ENCODE assay signal across 40 cellular contexts in the genomic region with DNA sequence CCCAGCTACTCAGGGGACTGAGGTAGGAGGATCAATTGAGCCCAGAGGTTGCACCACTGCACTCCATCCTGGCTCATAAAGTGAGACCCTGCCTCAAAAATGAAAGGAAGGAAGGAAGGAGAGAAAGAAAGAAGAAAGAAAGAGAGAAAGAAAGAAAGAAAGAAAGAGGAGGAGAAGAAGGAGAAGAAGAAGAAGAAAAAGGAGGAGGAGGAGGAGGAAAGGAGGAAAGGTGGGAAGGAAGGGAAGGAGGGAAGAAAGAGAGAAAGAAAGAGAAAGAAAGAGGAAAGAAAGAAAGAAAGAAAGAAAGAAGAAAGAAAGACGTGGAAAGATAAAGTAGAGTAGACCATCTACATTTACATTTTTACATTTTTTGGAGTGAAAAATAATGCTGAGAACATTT. TPM values are rescaled to one million over a fixed set of nuclear protein-coding genes. Genes with fewer than 3 reads are reported as not detected.
A peak's percentile ranks its signal among the peaks of the same experiment; 100 is the strongest.
DNase-seq lines count a peak whose midpoint lies in the region; ATAC-seq, FAIRE-seq and TF ChIP-seq lines count a peak whose summit lies in the region.
"Had no signal": no experiment of that assay in that cellular context is flagged by ENCODE, and none has a peak within 500 bp of the region (broad histone marks: within the 10 kb centered on the region; RNA-seq: fewer than 3 reads in every experiment).

No MANE protein-coding gene starts in this region.

- H3K36me3 Mint-ChIP-seq in activated naive CD8-positive, alpha-beta T cell treated with anti-CD3 and anti-CD28 coated beads for 36 hours: no peaks in the 10 kb centered on the region
- H3K36me3 Mint-ChIP-seq in activated naive CD8-positive, alpha-beta T cell treated with anti-CD3 and anti-CD28 coated beads, Interleukin-2, amount 50 U/mL, for 24 hours (ENCODE audit: low read depth): no peaks in the 10 kb centered on the region
- H3K36me3 Mint-ChIP-seq: CD14-positive monocyte; CD4-positive, alpha-beta memory T cell; CD4-positive, CD25-positive, alpha-beta regulatory T cell; CD8-positive, alpha-beta memory T cell; CD8-positive, alpha-beta T cell had no signal

- H3K4me1 Mint-ChIP-seq in activated naive CD8-positive, alpha-beta T cell treated with anti-CD3 and anti-CD28 coated beads for 36 hours: no peaks in the 10 kb centered on the region
- no peaks in the 10 kb centered on the region for H3K4me1 Mint-ChIP-seq in activated naive CD8-positive, alpha-beta T cell treated with anti-CD3 and anti-CD28 coated beads, Interleukin-2, amount 50 U/mL, for 24 hours
- H3K4me1 Mint-ChIP-seq: B cell; CD4-positive, alpha-beta memory T cell; CD4-positive, CD25-positive, alpha-beta regulatory T cell; CD8-positive, alpha-beta memory T cell had no signal

- no peak overlapping the region for H3K4me3 Mint-ChIP-seq in activated naive CD8-positive, alpha-beta T cell treated with anti-CD3 and anti-CD28 coated beads for 36 hours
- no peak overlapping the region for H3K4me3 Mint-ChIP-seq in activated naive CD8-positive, alpha-beta T cell treated with anti-CD3 and anti-CD28 coated beads, Interleukin-2, amount 50 U/mL, for 24 hours
- H3K4me3 Mint-ChIP-seq: B cell; CD14-positive monocyte; CD4-positive, alpha-beta memory T cell; CD4-positive, alpha-beta T cell; CD4-positive, CD25-positive, alpha-beta regulatory T cell; CD8-positive, alpha-beta memory T cell; CD8-positive, alpha-beta T cell had no signal

- H3K4me2 ChIP-seq in HepG2 (ENCODE audit: low read depth, low read length) (no peak overlapping the region), K562 (ENCODE audit: insufficient read depth, low read length) (no peak overlapping the region)
- H3K4me2 ChIP-seq: A549; BLaER1; BLaER1 treated with 17β-estradiol and CSF1 and Interleukin-3, amounts not matched to agents 10 nM and 100 nM had no signal

- POLR2A ChIA-PET in HepG2 (lab: Yijun Ruan, JAX) (no interaction called here), HEK293 (lab: Yijun Ruan, JAX) (no interaction called here), K562 (lab: Yijun Ruan, JAX) (no interaction called here)

- ATAC-seq in activated naive CD8-positive, alpha-beta T cell treated with anti-CD3 and anti-CD28 coated beads, Interleukin-2, amount 50 U/mL, for 24 hours: no peak
- ATAC-seq in HepG2 (no peak), right lobe of liver (no peak), K562 (no peak)
- ATAC-seq: A549; CD8-positive, alpha-beta T cell had no signal

- H3K27me3 ChIP-seq in HepG2 (ENCODE audit: control insufficient read depth in 1 of 2, insufficient read depth in 2 of 2, low read length in 2 of 2) (no peaks in the 10 kb centered on the region), right lobe of liver (no peaks in the 10 kb centered on the region), K562 (ENCODE audit: control insufficient read depth in 2 of 2, insufficient read depth in 2 of 2, low read length in 2 of 2) (no peaks in the 10 kb centered on the region)
- H3K27me3 ChIP-seq: BE2C; BLaER1; BLaER1 treated with 17β-estradiol and CSF1 and Interleukin-3, amounts not matched to agents 10 nM and 100 nM had no signal

- no peaks in the 10 kb centered on the region for H3K9me3 Mint-ChIP-seq in activated naive CD8-positive, alpha-beta T cell treated with anti-CD3 and anti-CD28 coated beads for 36 hours
- no peaks in the 10 kb centered on the region for H3K9me3 Mint-ChIP-seq in activated naive CD8-positive, alpha-beta T cell treated with anti-CD3 and anti-CD28 coated beads, Interleukin-2, amount 50 U/mL, for 24 hours
- H3K9me3 Mint-ChIP-seq: CD4-positive, alpha-beta memory T cell; CD4-positive, alpha-beta T cell; CD4-positive, CD25-positive, alpha-beta regulatory T cell; CD8-positive, alpha-beta memory T cell; CD8-positive, alpha-beta T cell had no signal

- H3K4me1 ChIP-seq in HepG2 (ENCODE audit: insufficient read depth, low read length) (no peaks in the 10 kb centered on the region), right lobe of liver (no peaks in the 10 kb centered on the region), HEK293 (ENCODE audit: control insufficient read depth, insufficient read depth, low read length) (peaks cover 4% of the 10 kb centered on the region; the same call in 1 of the 2 replicates), K562 (replicated peaks in 1 of 2; ENCODE audit: control insufficient read depth in 2 of 2, insufficient read depth in 2 of 2, low read length in 2 of 2) (no peaks in the 10 kb centered on the region)
- H3K4me1 ChIP-seq: A549; BE2C; BLaER1; BLaER1 treated with 17β-estradiol and CSF1 and Interleukin-3, amounts not matched to agents 10 nM and 100 nM; Caco-2 had no signal

- CTCF ChIA-PET in HepG2 (lab: Yijun Ruan, JAX; ENCODE audit: low intra/inter-chr PET ratio, low total read pairs) (no interaction called here), HEK293 (lab: Yijun Ruan, JAX) (no interaction called here), K562 (lab: Yijun Ruan, JAX; ENCODE audit: low intra/inter-chr PET ratio) (no interaction called here)

- no peak for TF ChIP-seq EP300 in HepG2 (IDR thresholded peaks at IDR 0.05; ENCODE audit: low read depth in 2 of 2, low read length in 2 of 2)
- TF ChIP-seq EP300 in HepG2 (CRISPR knock-in tag; IDR thresholded peaks at IDR 0.05; ENCODE audit: borderline replicate concordance): no peak
- TF ChIP-seq EP300 in K562 (IDR thresholded peaks at IDR 0.05; ENCODE audit: low read length): no peak

- no peaks in the 10 kb centered on the region for H3K9me1 ChIP-seq in K562 (ENCODE audit: control insufficient read depth, insufficient read depth, low read length)

- TF ChIP-seq CTCF in HepG2 (CRISPR knock-in tag; IDR thresholded peaks at IDR 0.05) (no peak), right lobe of liver (IDR thresholded peaks at IDR 0.05) (no peak), HEK293 (tag by site-specific recombination; IDR thresholded peaks at IDR 0.05) (no peak), K562 (IDR thresholded peaks at IDR 0.05 in 2 of 3, conservative IDR thresholded peaks at IDR 0.05 in 1 of 3; ENCODE audit: insufficient read depth in 2 of 3, low read depth in 1 of 3, low read length in 3 of 3) (no peak)

- H2AFZ ChIP-seq in HepG2 (ENCODE audit: low read length) (no peak overlapping the region), K562 (ENCODE audit: low read depth, low read length) (no peak overlapping the region)

- H3K9me3 ChIP-seq in HepG2 (ENCODE audit: low read length): no peaks in the 10 kb centered on the region
- no peaks in the 10 kb centered on the region for H3K9me3 ChIP-seq in right lobe of liver
- H3K9me3 ChIP-seq in HEK293 (ENCODE audit: control insufficient read depth, insufficient read depth, low read depth, low read length): no peaks in the 10 kb centered on the region
- H3K9me3 ChIP-seq in K562 (replicated peaks; ENCODE audit: control insufficient read depth, insufficient read depth, low read depth, low read length): no peaks in the 10 kb centered on the region
- H3K9me3 ChIP-seq: A549; BE2C; BLaER1; BLaER1 treated with 17β-estradiol and CSF1 and Interleukin-3, amounts not matched to agents 10 nM and 100 nM; Caco-2 had no signal

- intact Hi-C loops in HepG2 (cut with micrococcal nuclease; ENCODE audit: unreplicated experiment): no loop called here
- intact Hi-C loops in right lobe of liver (cut with DNase I): no loop called here
- intact Hi-C loops in K562 (cut with micrococcal nuclease): no loop called here

- 0% methylated on average over 1 of the region's 1 CpG for WGBS in HepG2 (ENCODE audit: low lambda C conversion rate)
- WGBS in right lobe of liver (ENCODE audit: insufficient coverage, low coverage, low lambda C conversion rate, missing lambda C conversion rate): 63% methylated on average over 1 of the region's 1 CpG
- no CpG with 5 or more reads among the region's 1 CpG for WGBS in K562 (ENCODE audit: insufficient coverage, low coverage, missing lambda C conversion rate)

- no peak for TF ChIP-seq POLR2A in HepG2 (IDR thresholded peaks at IDR 0.05; ENCODE audit: insufficient read depth in 1 of 2, low read depth in 2 of 2, low read length in 2 of 2)
- TF ChIP-seq POLR2A in right lobe of liver (IDR thresholded peaks at IDR 0.05): no peak
- no peak for TF ChIP-seq POLR2A in K562 (conservative IDR thresholded peaks at IDR 0.05)

- H3K4me3 ChIP-seq in HepG2 (replicated peaks in 1 of 3; ENCODE audit: insufficient read depth in 1 of 3, low read depth in 2 of 3, low read length in 3 of 3) (no peak overlapping the region), right lobe of liver (no peak overlapping the region), HEK293 (ENCODE audit: low read depth, low read length) (no peak overlapping the region), K562 (no peak overlapping the region)
- H3K4me3 ChIP-seq: A549; BLaER1; BLaER1 treated with 17β-estradiol and CSF1 and Interleukin-3, amounts not matched to agents 10 nM and 100 nM had no signal

- in situ Hi-C loops in HepG2 (cut with HindIII; ENCODE audit: extremely low pct_ligation_motif_present, low pct_unique_long_range_greater_than_20kb): loop anchor here (5.0 to 25.0 kb wide), 3 partner anchors 375 to 1300 kb away; no protein-coding TSS in a partner anchor
- in situ Hi-C loops in K562 (cut with MboI): loop anchor here (5.0 to 10.0 kb wide), 2 partner anchors 93 to 285 kb away; no protein-coding TSS in a partner anchor

- H3K36me3 ChIP-seq in HepG2 (replicated peaks in 1 of 2; ENCODE audit: control insufficient read depth in 1 of 2, insufficient read depth in 2 of 2, low read length in 2 of 2) (no peaks in the 10 kb centered on the region), right lobe of liver (no peaks in the 10 kb centered on the region), HEK293 (ENCODE audit: control insufficient read depth in 2 of 2, insufficient read depth in 1 of 2, low read length in 2 of 2) (no peaks in the 10 kb centered on the region), K562 (ENCODE audit: control insufficient read depth, insufficient read depth, low read length) (no peaks in the 10 kb centered on the region)
- H3K36me3 ChIP-seq: BE2C; BLaER1; BLaER1 treated with 17β-estradiol and CSF1 and Interleukin-3, amounts not matched to agents 10 nM and 100 nM had no signal

- TF ChIP-seq RAD21 in HepG2 (CRISPR knock-in tag; IDR thresholded peaks at IDR 0.05): no peak
- no peak for TF ChIP-seq RAD21 in K562 (CRISPR knock-in tag; conservative IDR thresholded peaks at IDR 0.05 in 1 of 2, IDR thresholded peaks at IDR 0.05 in 1 of 2)

- H4K20me1 ChIP-seq in HepG2 (ENCODE audit: insufficient read depth, low read length) (no peaks in the 10 kb centered on the region), K562 (replicated peaks; ENCODE audit: control insufficient read depth, insufficient read depth, low read length) (no peaks in the 10 kb centered on the region)
- H4K20me1 ChIP-seq: BLaER1; BLaER1 treated with 17β-estradiol and CSF1 and Interleukin-3, amounts not matched to agents 10 nM and 100 nM had no signal

- H3K79me2 ChIP-seq in HepG2 (ENCODE audit: insufficient read depth, low read length) (no peaks in the 10 kb centered on the region), K562 (ENCODE audit: control insufficient read depth, insufficient read depth, low read length) (no peaks in the 10 kb centered on the region)

- H3K27ac ChIP-seq in HepG2 (ENCODE audit: extremely low read length, insufficient read depth, low read length) (no peak overlapping the region), right lobe of liver (no peak overlapping the region), HEK293 (ENCODE audit: extremely low read depth, low read depth, low read length) (no peak overlapping the region), K562 (ENCODE audit: extremely low read depth, low read depth, low read length) (no peak overlapping the region)
- H3K27ac ChIP-seq: 22Rv1; A549; BLaER1; BLaER1 treated with 17β-estradiol and CSF1 and Interleukin-3, amounts not matched to agents 10 nM and 100 nM; C4-2B had no signal

- no peak for DNase-seq in activated naive CD8-positive, alpha-beta T cell treated with anti-CD3 and anti-CD28 coated beads for 36 hours
- no peak for DNase-seq in activated naive CD8-positive, alpha-beta T cell treated with anti-CD3 and anti-CD28 coated beads, Interleukin-2, amount 50 U/mL, for 24 hours
- DNase-seq in HepG2 (ENCODE audit: low spot score): no peak
- DNase-seq in right lobe of liver: no peak
- no peak for DNase-seq in K562 (ENCODE audit: extremely low read depth in 1 of 4, low spot score in 3 of 4)
- no peak for DNase-seq in frontal cortex (ENCODE audit: low spot score in 2 of 2)
- no peak for DNase-seq in NCI-H187 (lab: John Stamatoyannopoulos, UW)
- DNase-seq: 8988T; ACHN; AML-193; BE2C; C1 segment of cervical spinal cord; Caco-2; Calu3; CD4-positive, alpha-beta memory T cell; CD4-positive, alpha-beta T cell; CD4-positive, CD25-positive, alpha-beta regulatory T cell; CD8-positive, alpha-beta memory T cell; CD8-positive, alpha-beta T cell; COR-L47; DMS 273 treated with DMSO at 0.1 percent for 48 hours; DMS153; DMS53; DMS79; DMS79 treated with DMSO at 0.1 percent for 48 hours; DND-41; EL had no signal

- FAIRE-seq in HepG2 (lab: Jason Lieb, UNC): no peak
- FAIRE-seq in K562 (lab: Jason Lieb, UNC): no peak
- no peak for FAIRE-seq in frontal cortex (lab: Jason Lieb, UNC)
- FAIRE-seq: A204.1, A549, D721Med had no signal

- H3K27me3 Mint-ChIP-seq in activated naive CD8-positive, alpha-beta T cell treated with anti-CD3 and anti-CD28 coated beads for 36 hours: no peaks in the 10 kb centered on the region
- no peaks in the 10 kb centered on the region for H3K27me3 Mint-ChIP-seq in activated naive CD8-positive, alpha-beta T cell treated with anti-CD3 and anti-CD28 coated beads, Interleukin-2, amount 50 U/mL, for 24 hours
- H3K27me3 Mint-ChIP-seq: CD4-positive, alpha-beta T cell had no signal

- peak overlapping the region; percentile 62 for H3K27ac Mint-ChIP-seq in activated naive CD8-positive, alpha-beta T cell treated with anti-CD3 and anti-CD28 coated beads for 36 hours
- no peak overlapping the region for H3K27ac Mint-ChIP-seq in activated naive CD8-positive, alpha-beta T cell treated with anti-CD3 and anti-CD28 coated beads, Interleukin-2, amount 50 U/mL, for 24 hours
- H3K27ac Mint-ChIP-seq: B cell; CD4-positive, alpha-beta memory T cell; CD4-positive, alpha-beta T cell; CD8-positive, alpha-beta memory T cell; CD8-positive, alpha-beta T cell had no signal

- no peak overlapping the region for H3K9ac ChIP-seq in HepG2 (ENCODE audit: insufficient read depth, low read depth, low read length)
- no peak overlapping the region for H3K9ac ChIP-seq in K562 (ENCODE audit: insufficient read depth in 1 of 2, low read depth in 2 of 2, low read length in 2 of 2)
- H3K9ac ChIP-seq: BLaER1; BLaER1 treated with 17β-estradiol and CSF1 and Interleukin-3, amounts not matched to agents 10 nM and 100 nM had no signal

- BruUV-seq in HepG2 (replicated peaks; lab: Mats Ljungman, UMichigan): no TSS peak
- BruUV-seq in K562 (replicated peaks; lab: Mats Ljungman, UMichigan): no TSS peak

RNA-seq across cellular contexts. Expression of gene FAM124B, which starts 39.8 kb away (rescaled TPM):
- total RNA-seq in activated naive CD8-positive, alpha-beta T cell treated with anti-CD3 and anti-CD28 coated beads for 36 hours: under 1 TPM; 0.46 to 0.52 TPM
- total RNA-seq in HepG2 (2016; rRNA removed; fragmentation: Illumina TruSeq; extraction: Trizol): not detected in 2 replicates
- total RNA-seq in HepG2 (2016; cell fraction: cytosol; rRNA removed; fragmentation: Illumina TruSeq; extraction: Trizol; ENCODE audit: low read depth): not detected in 2 replicates
- total RNA-seq in HepG2 (2016; cell fraction: insoluble cytoplasmic fraction; rRNA removed; fragmentation: Illumina TruSeq; extraction: Trizol): not detected in 2 replicates
- not detected in 2 replicates for total RNA-seq in HepG2 (2016; cell fraction: membrane; rRNA removed; fragmentation: Illumina TruSeq; extraction: Trizol)
- total RNA-seq in HepG2 (2016; cell fraction: nucleus; rRNA removed; fragmentation: Illumina TruSeq; extraction: Trizol): not detected in 2 replicates
- not detected in 2 replicates for polyA plus RNA-seq in HepG2 (2011; rRNA removed)
- not detected in 2 replicates for polyA plus RNA-seq in HepG2 (2011; cell fraction: cytosol; rRNA removed)
- not detected in 2 replicates for polyA plus RNA-seq in HepG2 (2011; cell fraction: nucleus; rRNA removed)
- polyA plus RNA-seq in HepG2 (2012): not detected in 2 replicates
- not detected in 2 replicates for polyA plus RNA-seq in HepG2 (2016; cell fraction: cytosol; fragmentation: Illumina TruSeq; extraction: Trizol; ENCODE audit: low read depth)
- polyA plus RNA-seq in HepG2 (2016; cell fraction: insoluble cytoplasmic fraction; fragmentation: Illumina TruSeq; extraction: Trizol; ENCODE audit: low read depth): not detected in 2 replicates
- not detected in 2 replicates for polyA plus RNA-seq in HepG2 (2016; cell fraction: membrane; fragmentation: Illumina TruSeq; extraction: Trizol; ENCODE audit: low read depth)
- polyA plus RNA-seq in HepG2 (2016; cell fraction: nucleus; fragmentation: Illumina TruSeq; extraction: Trizol; ENCODE audit: insufficient read depth, low read depth): not detected in 2 replicates
- 0.09 TPM in 1 of 2 replicates, not detected in the other for polyA minus RNA-seq in HepG2 (2011; rRNA and poly(A)+ RNA removed; ENCODE audit: low replicate concordance)
- not detected in 2 replicates for polyA minus RNA-seq in HepG2 (2011; cell fraction: cytosol; rRNA and poly(A)+ RNA removed)
- not detected in 2 replicates for polyA minus RNA-seq in HepG2 (2011; cell fraction: nucleus; rRNA and poly(A)+ RNA removed)
- 1 to 10 TPM in 1 of 6 experiments, under 1 TPM in 5; 0.14 to 2.4 (median 0.56) TPM for total RNA-seq in right lobe of liver
- 10.6 and 11.9 TPM in 2 replicates for total RNA-seq in K562 (2011; cell fraction: chromatin; rRNA removed; ENCODE audit: low replicate concordance)
- total RNA-seq in K562 (2011; cell fraction: nucleolus; rRNA removed): 10.7 and 12.1 TPM in 2 replicates
- 12.3 and 12.6 TPM in 2 replicates for total RNA-seq in K562 (2011; cell fraction: nucleoplasm; rRNA removed)
- 8.6 and 10.4 TPM in 2 replicates for total RNA-seq in K562 (2014; rRNA removed)
- total RNA-seq in K562 (2014; rRNA removed; fragmentation: Illumina TruSeq; extraction: Trizol): 8.6 and 9.7 TPM in 2 replicates
- 6.2 and 7.1 TPM in 2 replicates for total RNA-seq in K562 (2015; rRNA removed; fragmentation: Illumina TruSeq; extraction: Trizol)
- total RNA-seq in K562 (2021): 7.4 and 7.6 TPM in 2 replicates
- polyA plus RNA-seq in K562 (2011; rRNA removed): 5.2 and 9.3 TPM in 2 replicates
- polyA plus RNA-seq in K562 (2011; cell fraction: cytosol; rRNA removed): 5.4 and 7.5 TPM in 2 replicates
- polyA plus RNA-seq in K562 (2011; cell fraction: nucleus; rRNA removed): 3.3 and 4.7 TPM in 2 replicates
- polyA plus RNA-seq in K562 (2012): 5.3 and 6.4 TPM in 2 replicates
- polyA plus RNA-seq in K562 (2014; fragmentation: Illumina TruSeq; extraction: Trizol): 9.1 and 10.1 TPM in 2 replicates
- polyA plus RNA-seq in K562 (2014; fragmentation: Nextera tagmentation; extraction: Ambion mirVana): 10 to 100 TPM; 15.5 to 21.4 TPM
- 7.4 and 8.4 TPM in 2 replicates for polyA plus RNA-seq in K562 (2014; rRNA removed)
- 7.5 and 9.6 TPM in 2 replicates for polyA minus RNA-seq in K562 (2011; rRNA and poly(A)+ RNA removed)
- polyA minus RNA-seq in K562 (2011; cell fraction: cytosol; rRNA and poly(A)+ RNA removed): 2.9 and 6.8 TPM in 2 replicates
- polyA minus RNA-seq in K562 (2011; cell fraction: nucleus; rRNA and poly(A)+ RNA removed): 7.9 and 9.6 TPM in 2 replicates
- total RNA-seq in frontal cortex: 8.2 TPM
- total RNA-seq: A172; A673; Caco-2; Calu3; CD8-positive, alpha-beta memory T cell; CD8-positive, alpha-beta T cell had no signal
- polyA plus RNA-seq: A549; AG04450; CD8-positive, alpha-beta memory T cell had no signal
